Comparison of ENCODE assay signal across 1 cellular context in the genomic region with DNA sequence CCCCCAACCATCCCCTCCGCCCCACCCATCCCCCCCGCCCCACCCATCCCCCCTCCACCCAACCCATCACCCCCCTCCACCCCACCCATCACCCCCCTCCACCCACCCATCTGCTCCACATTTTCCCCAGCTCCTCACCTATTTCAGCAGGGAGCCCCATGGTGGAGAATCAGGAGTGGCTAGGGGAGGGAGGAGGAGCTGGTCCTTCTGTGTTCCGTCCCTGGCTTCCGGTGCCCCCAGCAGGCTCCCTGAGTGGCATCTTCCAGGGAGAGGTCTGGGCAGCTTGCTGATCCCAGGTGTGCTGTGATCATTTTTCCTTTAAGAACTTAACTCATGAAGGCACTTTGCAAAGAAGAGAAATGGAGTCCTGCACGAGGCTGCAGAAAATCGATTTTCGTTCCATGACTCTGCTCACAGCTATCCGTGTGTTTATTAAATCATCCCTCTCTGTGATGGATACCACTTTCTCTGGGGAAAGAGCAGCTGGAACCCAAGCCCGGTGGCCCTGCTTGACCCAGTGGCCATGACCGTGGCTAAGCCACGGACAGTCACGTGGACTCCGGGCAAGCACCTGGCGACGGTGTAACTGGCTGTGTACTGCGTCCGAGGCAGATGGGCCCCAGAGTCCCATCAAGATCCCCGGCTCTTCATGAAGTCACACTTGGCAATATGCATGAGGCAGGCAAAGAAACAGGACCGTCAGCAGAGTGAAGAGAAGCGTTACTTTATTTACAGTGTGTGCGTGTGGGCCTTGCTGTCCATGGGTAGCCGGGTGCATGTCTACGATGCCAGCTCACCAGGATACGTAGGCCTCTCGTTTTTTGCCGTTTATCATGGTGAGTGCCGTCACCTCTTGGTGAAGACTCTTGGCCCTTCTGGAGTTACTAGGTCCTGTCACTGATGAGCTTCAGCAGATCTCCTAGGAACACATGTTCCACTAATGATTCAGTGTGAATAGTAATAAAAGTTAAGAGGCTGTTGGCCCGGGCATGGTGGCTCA.
TF ChIP-seq lines count a peak whose summit lies in the region.

No MANE protein-coding gene starts in this region.

TF ChIP-seq in GM23338, 12 proteins besides CTCF, POLR2A, EP300 and RAD21 (continued from another document):
- TF ChIP-seq, protein P1, sequence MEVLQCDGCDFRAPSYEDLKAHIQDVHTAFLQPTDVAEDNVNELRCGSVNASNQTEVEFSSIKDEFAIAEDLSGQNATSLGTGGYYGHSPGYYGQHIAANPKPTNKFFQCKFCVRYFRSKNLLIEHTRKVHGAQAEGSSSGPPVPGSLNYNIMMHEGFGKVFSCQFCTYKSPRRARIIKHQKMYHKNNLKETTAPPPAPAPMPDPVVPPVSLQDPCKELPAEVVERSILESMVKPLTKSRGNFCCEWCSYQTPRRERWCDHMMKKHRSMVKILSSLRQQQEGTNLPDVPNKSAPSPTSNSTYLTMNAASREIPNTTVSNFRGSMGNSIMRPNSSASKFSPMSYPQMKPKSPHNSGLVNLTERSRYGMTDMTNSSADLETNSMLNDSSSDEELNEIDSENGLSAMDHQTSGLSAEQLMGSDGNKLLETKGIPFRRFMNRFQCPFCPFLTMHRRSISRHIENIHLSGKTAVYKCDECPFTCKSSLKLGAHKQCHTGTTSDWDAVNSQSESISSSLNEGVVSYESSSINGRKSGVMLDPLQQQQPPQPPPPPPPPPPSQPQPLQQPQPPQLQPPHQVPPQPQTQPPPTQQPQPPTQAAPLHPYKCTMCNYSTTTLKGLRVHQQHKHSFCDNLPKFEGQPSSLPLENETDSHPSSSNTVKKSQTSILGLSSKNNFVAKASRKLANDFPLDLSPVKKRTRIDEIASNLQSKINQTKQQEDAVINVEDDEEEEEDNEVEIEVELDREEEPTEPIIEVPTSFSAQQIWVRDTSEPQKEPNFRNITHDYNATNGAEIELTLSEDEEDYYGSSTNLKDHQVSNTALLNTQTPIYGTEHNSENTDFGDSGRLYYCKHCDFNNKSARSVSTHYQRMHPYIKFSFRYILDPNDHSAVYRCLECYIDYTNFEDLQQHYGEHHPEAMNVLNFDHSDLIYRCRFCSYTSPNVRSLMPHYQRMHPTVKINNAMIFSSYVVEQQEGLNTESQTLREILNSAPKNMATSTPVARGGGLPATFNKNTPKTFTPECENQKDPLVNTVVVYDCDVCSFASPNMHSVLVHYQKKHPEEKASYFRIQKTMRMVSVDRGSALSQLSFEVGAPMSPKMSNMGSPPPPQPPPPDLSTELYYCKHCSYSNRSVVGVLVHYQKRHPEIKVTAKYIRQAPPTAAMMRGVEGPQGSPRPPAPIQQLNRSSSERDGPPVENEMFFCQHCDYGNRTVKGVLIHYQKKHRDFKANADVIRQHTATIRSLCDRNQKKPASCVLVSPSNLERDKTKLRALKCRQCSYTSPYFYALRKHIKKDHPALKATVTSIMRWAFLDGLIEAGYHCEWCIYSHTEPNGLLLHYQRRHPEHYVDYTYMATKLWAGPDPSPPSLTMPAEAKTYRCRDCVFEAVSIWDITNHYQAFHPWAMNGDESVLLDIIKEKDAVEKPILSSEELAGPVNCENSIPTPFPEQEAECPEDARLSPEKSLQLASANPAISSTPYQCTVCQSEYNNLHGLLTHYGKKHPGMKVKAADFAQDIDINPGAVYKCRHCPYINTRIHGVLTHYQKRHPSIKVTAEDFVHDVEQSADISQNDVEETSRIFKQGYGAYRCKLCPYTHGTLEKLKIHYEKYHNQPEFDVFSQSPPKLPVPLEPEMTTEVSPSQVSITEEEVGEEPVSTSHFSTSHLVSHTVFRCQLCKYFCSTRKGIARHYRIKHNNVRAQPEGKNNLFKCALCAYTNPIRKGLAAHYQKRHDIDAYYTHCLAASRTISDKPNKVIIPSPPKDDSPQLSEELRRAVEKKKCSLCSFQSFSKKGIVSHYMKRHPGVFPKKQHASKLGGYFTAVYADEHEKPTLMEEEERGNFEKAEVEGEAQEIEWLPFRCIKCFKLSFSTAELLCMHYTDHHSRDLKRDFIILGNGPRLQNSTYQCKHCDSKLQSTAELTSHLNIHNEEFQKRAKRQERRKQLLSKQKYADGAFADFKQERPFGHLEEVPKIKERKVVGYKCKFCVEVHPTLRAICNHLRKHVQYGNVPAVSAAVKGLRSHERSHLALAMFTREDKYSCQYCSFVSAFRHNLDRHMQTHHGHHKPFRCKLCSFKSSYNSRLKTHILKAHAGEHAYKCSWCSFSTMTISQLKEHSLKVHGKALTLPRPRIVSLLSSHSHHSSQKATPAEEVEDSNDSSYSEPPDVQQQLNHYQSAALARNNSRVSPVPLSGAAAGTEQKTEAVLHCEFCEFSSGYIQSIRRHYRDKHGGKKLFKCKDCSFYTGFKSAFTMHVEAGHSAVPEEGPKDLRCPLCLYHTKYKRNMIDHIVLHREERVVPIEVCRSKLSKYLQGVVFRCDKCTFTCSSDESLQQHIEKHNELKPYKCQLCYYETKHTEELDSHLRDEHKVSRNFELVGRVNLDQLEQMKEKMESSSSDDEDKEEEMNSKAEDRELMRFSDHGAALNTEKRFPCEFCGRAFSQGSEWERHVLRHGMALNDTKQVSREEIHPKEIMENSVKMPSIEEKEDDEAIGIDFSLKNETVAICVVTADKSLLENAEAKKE (CRISPR knock-in tag; IDR thresholded peaks at IDR 0.05) = no peak
- no peak for TF ChIP-seq EZH2 (IDR thresholded peaks at IDR 0.05; ENCODE audit: low read depth, unreplicated experiment)
- TF ChIP-seq STAT1 (IDR thresholded peaks at IDR 0.05; ENCODE audit: unreplicated experiment) = no peak
- no peak for TF ChIP-seq NANOG (IDR thresholded peaks at IDR 0.05; ENCODE audit: borderline replicate concordance)
- no peak for TF ChIP-seq ZNF331 (CRISPR knock-in tag; IDR thresholded peaks at IDR 0.05; ENCODE audit: low read depth)
- no peak for TF ChIP-seq JUNB (IDR thresholded peaks at IDR 0.05; ENCODE audit: unreplicated experiment)
- no peak for TF ChIP-seq POLR2AphosphoS5 (IDR thresholded peaks at IDR 0.05; ENCODE audit: low read depth)
- no peak for TF ChIP-seq ZNF114 (CRISPR knock-in tag; IDR thresholded peaks at IDR 0.05)
- TF ChIP-seq, protein P2, sequence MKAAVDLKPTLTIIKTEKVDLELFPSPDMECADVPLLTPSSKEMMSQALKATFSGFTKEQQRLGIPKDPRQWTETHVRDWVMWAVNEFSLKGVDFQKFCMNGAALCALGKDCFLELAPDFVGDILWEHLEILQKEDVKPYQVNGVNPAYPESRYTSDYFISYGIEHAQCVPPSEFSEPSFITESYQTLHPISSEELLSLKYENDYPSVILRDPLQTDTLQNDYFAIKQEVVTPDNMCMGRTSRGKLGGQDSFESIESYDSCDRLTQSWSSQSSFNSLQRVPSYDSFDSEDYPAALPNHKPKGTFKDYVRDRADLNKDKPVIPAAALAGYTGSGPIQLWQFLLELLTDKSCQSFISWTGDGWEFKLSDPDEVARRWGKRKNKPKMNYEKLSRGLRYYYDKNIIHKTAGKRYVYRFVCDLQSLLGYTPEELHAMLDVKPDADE (IDR thresholded peaks at IDR 0.05) = no peak
- no peak for TF ChIP-seq EZH2phosphoT487 (IDR thresholded peaks at IDR 0.05; ENCODE audit: unreplicated experiment)
- TF ChIP-seq CREB1 (CRISPR knock-in tag; IDR thresholded peaks at IDR 0.05; ENCODE audit: low read depth) = no peak
